21 cellular contexts compared by ENCODE assay signal in genomic region chr2:38622210-38622609, GRCh38. TPM values are rescaled to one million over a fixed set of nuclear protein-coding genes. Genes with fewer than 3 reads are reported as not detected.
DNase-seq lines count a peak whose midpoint lies in the region; ATAC-seq and TF ChIP-seq lines count a peak whose summit lies in the region.
"Had no signal": no experiment of that assay in that cellular context is flagged by ENCODE, and none has a peak within 500 bp of the region (broad histone marks: within the 10 kb centered on the region; RNA-seq: fewer than 3 reads in every experiment).

No MANE protein-coding gene starts in this region.

- H3K36me3 ChIP-seq in BLaER1 treated with 17β-estradiol and CSF1 and Interleukin-3, amounts not matched to agents 10 nM and 100 nM = no peaks in the 10 kb centered on the region
- no peaks in the 10 kb centered on the region for H3K36me3 ChIP-seq in Karpas-422 (ENCODE audit: insufficient read depth, low read length)
- no peaks in the 10 kb centered on the region for H3K36me3 ChIP-seq in lower lobe of right lung
- H3K36me3 ChIP-seq in WERI-Rb-1 = no peaks in the 10 kb centered on the region
- H3K36me3 ChIP-seq: ascending aorta, esophagus muscularis mucosa had no signal

- no peaks in the 10 kb centered on the region for H3K9me2 ChIP-seq in Karpas-422 (replicated peaks; ENCODE audit: insufficient read depth, low read length)

- no peak overlapping the region for H3K9ac ChIP-seq in BLaER1 treated with 17β-estradiol and CSF1 and Interleukin-3, amounts not matched to agents 10 nM and 100 nM
- H3K9ac ChIP-seq in Karpas-422 (ENCODE audit: low read length) = peak overlapping the region; percentile 20; the same call in 1 of the 2 replicates

- H3K27ac ChIP-seq in BLaER1 treated with 17β-estradiol and CSF1 and Interleukin-3, amounts not matched to agents 10 nM and 100 nM = no peak overlapping the region
- H3K27ac ChIP-seq in Karpas-422 (ENCODE audit: low read length) (peak overlapping the region; percentile 78), lower lobe of right lung (no peak overlapping the region), WERI-Rb-1 (no peak overlapping the region)
- H3K27ac ChIP-seq: ascending aorta, esophagus muscularis mucosa, testis had no signal

- no peaks in the 10 kb centered on the region for H3K27me3 Mint-ChIP-seq in activated T-helper 17 cell treated with anti-CD3 and anti-CD28 coated beads, Interleukin-2, amount 50 U/mL, for 72 hours
- H3K27me3 Mint-ChIP-seq: activated naive CD4-positive, alpha-beta T cell treated with anti-CD3 and anti-CD28 coated beads, Interleukin-2, amount 50 U/mL, for 24 hours; CD4-positive, alpha-beta T cell; central memory CD8-positive, alpha-beta T cell had no signal

- TF ChIP-seq CTCF in lower lobe of right lung (IDR thresholded peaks at IDR 0.05) (no peak), WERI-Rb-1 (IDR thresholded peaks at IDR 0.05; ENCODE audit: low read depth, low read length) (no peak)

- peak; percentile 31 to 38 for ATAC-seq in lower lobe of right lung
- no peak for ATAC-seq in activated T-helper 17 cell treated with anti-CD3 and anti-CD28 coated beads, Interleukin-2, amount 50 U/mL, for 72 hours (replicated peaks)
- ATAC-seq: left lobe of liver had no signal

- peaks cover 28 to 49% (median 39%) of the 10 kb centered on the region in 10 experiments for H3K4me1 ChIP-seq in BLaER1 treated with 17β-estradiol and CSF1 and Interleukin-3, amounts not matched to agents 10 nM and 100 nM
- H3K4me1 ChIP-seq in Karpas-422 (ENCODE audit: low read length) = peaks cover 53% of the 10 kb centered on the region
- peaks cover 28% of the 10 kb centered on the region for H3K4me1 ChIP-seq in lower lobe of right lung
- H3K4me1 ChIP-seq: testis had no signal

- H3K4me1 Mint-ChIP-seq in activated T-helper 17 cell treated with anti-CD3 and anti-CD28 coated beads, Interleukin-2, amount 50 U/mL, for 72 hours = peaks cover 23% of the 10 kb centered on the region

- H3K4me3 ChIP-seq in BLaER1 treated with 17β-estradiol and CSF1 and Interleukin-3, amounts not matched to agents 10 nM and 100 nM = no peak overlapping the region
- H3K4me3 ChIP-seq in Karpas-422 (ENCODE audit: low read length) (peak overlapping the region; percentile 39; the same call in 1 of the 2 replicates), lower lobe of right lung (no peak overlapping the region), WERI-Rb-1 (ENCODE audit: low read depth, low read length) (no peak overlapping the region)
- H3K4me3 ChIP-seq: ascending aorta, esophagus muscularis mucosa, testis had no signal

- DNase-seq in Karpas-422 (peak; percentile 74), OCI-M1 (lab: John Stamatoyannopoulos, UW) (peak; percentile 93), lower lobe of right lung (no peak), WERI-Rb-1 (no peak), germinal center (ENCODE audit: low spot score) (no peak)
- DNase-seq in stimulated activated naive CD4-positive, alpha-beta T cell treated with Interleukin-2 at 50 U/mL for 16 hours (lab: John Stamatoyannopoulos, UW) = no peak
- DNase-seq: CD4-positive, alpha-beta T cell; effector CD8-positive, alpha-beta T cell; HFFc6; NCI-H2171 treated with DMSO at 0.1 percent for 48 hours; NCI-H82; nucleus accumbens; retina; testis had no signal

- H4K20me1 ChIP-seq in BLaER1 treated with 17β-estradiol and CSF1 and Interleukin-3, amounts not matched to agents 10 nM and 100 nM = peaks cover 0 to 43% (median 0%) of the 10 kb centered on the region in 11 experiments; a peak in 7 of 22 replicates
- no peaks in the 10 kb centered on the region for H4K20me1 ChIP-seq in Karpas-422 (ENCODE audit: insufficient read depth, low read depth, low read length)

- H3K27me3 ChIP-seq in BLaER1 treated with 17β-estradiol and CSF1 and Interleukin-3, amounts not matched to agents 10 nM and 100 nM = peaks cover 0 to 94% (median 0%) of the 10 kb centered on the region in 11 experiments; a peak in 11 of 22 replicates
- H3K27me3 ChIP-seq in Karpas-422 (ENCODE audit: low read length) = no peaks in the 10 kb centered on the region
- H3K27me3 ChIP-seq in lower lobe of right lung (ENCODE audit: low read depth) = no peaks in the 10 kb centered on the region
- H3K27me3 ChIP-seq in WERI-Rb-1 (ENCODE audit: insufficient read depth, low read depth, severe bottlenecking) = no peaks in the 10 kb centered on the region
- H3K27me3 ChIP-seq: ascending aorta, esophagus muscularis mucosa, testis had no signal

- H3K36me3 Mint-ChIP-seq in activated T-helper 17 cell treated with anti-CD3 and anti-CD28 coated beads, Interleukin-2, amount 50 U/mL, for 72 hours (ENCODE audit: low read depth) = no peaks in the 10 kb centered on the region
- H3K36me3 Mint-ChIP-seq: activated naive CD4-positive, alpha-beta T cell treated with anti-CD3 and anti-CD28 coated beads, Interleukin-2, amount 50 U/mL, for 24 hours had no signal

- H3K79me2 ChIP-seq in Karpas-422 (ENCODE audit: low read length) = no peaks in the 10 kb centered on the region

- no peaks in the 10 kb centered on the region for H3K9me3 Mint-ChIP-seq in activated T-helper 17 cell treated with anti-CD3 and anti-CD28 coated beads, Interleukin-2, amount 50 U/mL, for 72 hours
- H3K9me3 Mint-ChIP-seq: activated naive CD4-positive, alpha-beta T cell treated with anti-CD3 and anti-CD28 coated beads, Interleukin-2, amount 50 U/mL, for 24 hours; CD4-positive, alpha-beta T cell; central memory CD8-positive, alpha-beta T cell; HFFc6 had no signal

- peaks cover 0 to 4% (median 0%) of the 10 kb centered on the region in 11 experiments; a peak in 1 of 22 replicates for H3K9me3 ChIP-seq in BLaER1 treated with 17β-estradiol and CSF1 and Interleukin-3, amounts not matched to agents 10 nM and 100 nM (replicated peaks in 1 of 11)
- peaks cover 4% of the 10 kb centered on the region; the same call in 1 of the 2 replicates for H3K9me3 ChIP-seq in Karpas-422 (ENCODE audit: low read length)
- no peaks in the 10 kb centered on the region for H3K9me3 ChIP-seq in lower lobe of right lung
- H3K9me3 ChIP-seq in WERI-Rb-1 (ENCODE audit: severe bottlenecking) = no peaks in the 10 kb centered on the region
- H3K9me3 ChIP-seq: ascending aorta, esophagus muscularis mucosa, testis had no signal

- peak overlapping the region; percentile 95 for H2AFZ ChIP-seq in Karpas-422 (ENCODE audit: low read length)

- peak overlapping the region; percentile 26 to 62 (median 56); a peak in 21 of 22 replicates for H3K4me2 ChIP-seq in BLaER1 treated with 17β-estradiol and CSF1 and Interleukin-3, amounts not matched to agents 10 nM and 100 nM
- H3K4me2 ChIP-seq in Karpas-422 (ENCODE audit: low read depth, low read length, poor library complexity, severe bottlenecking) = peak overlapping the region; percentile 66

- intact Hi-C loops in lower lobe of right lung (cut with DNase I) = no loop called here

- H3K4me3 Mint-ChIP-seq in activated T-helper 17 cell treated with anti-CD3 and anti-CD28 coated beads, Interleukin-2, amount 50 U/mL, for 72 hours = no peak overlapping the region
- H3K4me3 Mint-ChIP-seq: activated naive CD4-positive, alpha-beta T cell treated with anti-CD3 and anti-CD28 coated beads, Interleukin-2, amount 50 U/mL, for 24 hours; CD4-positive, alpha-beta T cell; central memory CD8-positive, alpha-beta T cell; HFFc6 had no signal

- no peak overlapping the region for H3K27ac Mint-ChIP-seq in activated T-helper 17 cell treated with anti-CD3 and anti-CD28 coated beads, Interleukin-2, amount 50 U/mL, for 72 hours
- H3K27ac Mint-ChIP-seq: activated naive CD4-positive, alpha-beta T cell treated with anti-CD3 and anti-CD28 coated beads, Interleukin-2, amount 50 U/mL, for 24 hours; CD4-positive, alpha-beta T cell; HFFc6 had no signal

RNA-seq across cellular contexts. Expression of gene HNRNPLL, which starts 19.5 kb away (rescaled TPM):
- total RNA-seq in Karpas-422 (2014; rRNA removed; shearing (Covaris generic); ENCODE audit: low replicate concordance) = 58.3 and 131 TPM in 2 replicates
- total RNA-seq in lower lobe of right lung = 38.8 TPM
- total RNA-seq in activated T-helper 17 cell treated with anti-CD3 and anti-CD28 coated beads, Interleukin-2, amount 50 U/mL, for 72 hours = 100 to 1,000 TPM in 1 of 2 donors, 10 to 100 TPM in 1; 84.9 to 122 TPM

RNA-seq across cellular contexts. Expression of gene GALM, which starts 43.7 kb away (rescaled TPM):
- 11.7 and 11.9 TPM in 2 replicates for total RNA-seq in Karpas-422 (2014; rRNA removed; shearing (Covaris generic); ENCODE audit: low replicate concordance)
- 17.7 TPM for total RNA-seq in lower lobe of right lung
- 100 to 1,000 TPM in 1 of 2 donors, 10 to 100 TPM in 1; 85.2 to 123 TPM for total RNA-seq in activated T-helper 17 cell treated with anti-CD3 and anti-CD28 coated beads, Interleukin-2, amount 50 U/mL, for 72 hours

Comparison
In these comparisons a context has a peak if more than half of its experiments do, and no peak if none do; other contexts are left out.
1. DNase-seq: peak in Karpas-422 (single experiment) and OCI-M1 (single experiment); none in lower lobe of right lung (single experiment), WERI-Rb-1 (single experiment), germinal center (single experiment) and stimulated activated naive CD4-positive, alpha-beta T cell treated with Interleukin-2 at 50 U/mL for 16 hours (single experiment).